9 cellular contexts compared by ENCODE assay signal in genomic region chr5:147509710-147510651, GRCh38. TPM values are rescaled to one million over a fixed set of nuclear protein-coding genes. Genes with fewer than 3 reads are reported as not detected.
DNase-seq lines count a peak whose midpoint lies in the region; ATAC-seq and TF ChIP-seq lines count a peak whose summit lies in the region.
"Had no signal": no experiment of that assay in that cellular context is flagged by ENCODE, and none has a peak within 500 bp of the region (broad histone marks: within the 10 kb centered on the region; RNA-seq: fewer than 3 reads in every experiment).

DPYSL3 (minus strand) TSS chr5:147510068; CDS start chr5:147509858, 210 bp downstream.

- peak within 1 kb of the TSS; percentile 3 for H3K4me3 Mint-ChIP-seq in stimulated activated naive CD8-positive, alpha-beta T cell treated with anti-CD3 and anti-CD28 coated beads, Interleukin-15, Interleukin-2, amounts not matched to agents 100 ng/mL and 50 ng/mL, for 24 hours
- peak within 1 kb of the TSS in 1 of 8 donors; percentile 15 for H3K4me3 Mint-ChIP-seq in CD4-positive, alpha-beta memory T cell
- H3K4me3 Mint-ChIP-seq: natural killer cell treated with Interleukin-12 subunit alpha and Interleukin-12 subunit beta and Interleukin-15 and Interleukin-18, amount 100 ng/mL, for 72 hours had no signal

- TF ChIP-seq CTCF in AG09319 (IDR thresholded peaks at IDR 0.05; ENCODE audit: low read depth, low read length) = peak; percentile 50

- H3K4me1 ChIP-seq in duodenal mucosa (ENCODE audit: control insufficient read depth in 1 of 2, insufficient read depth in 2 of 2, low read length in 2 of 2) = peaks cover 3 to 4% of the 10 kb centered on the region in 2 donors
- H3K4me1 ChIP-seq in CD4-positive, alpha-beta memory T cell (ENCODE audit: insufficient read depth, low read length) = no peaks in the 10 kb centered on the region

- H3K9ac ChIP-seq in duodenal mucosa (ENCODE audit: low read depth in 1 of 2, low read length in 2 of 2) = peak within 1 kb of the TSS; percentile 45 to 53

- CTCF ChIA-PET in CD4-positive, alpha-beta memory T cell (lab: Charles Lee; ENCODE audit: partially characterized antibody) = no interaction called here

- ATAC-seq in left lobe of liver = peak; percentile 96

- peaks cover 54% of the 10 kb centered on the region for H3K27me3 Mint-ChIP-seq in stimulated activated naive CD8-positive, alpha-beta T cell treated with anti-CD3 and anti-CD28 coated beads, Interleukin-15, Interleukin-2, amounts not matched to agents 100 ng/mL and 50 ng/mL, for 24 hours
- peaks cover 24 to 25% of the 10 kb centered on the region in 2 donors for H3K27me3 Mint-ChIP-seq in CD4-positive, alpha-beta memory T cell

- peak; percentile 56 for DNase-seq in AG09319 (ENCODE audit: extremely low read depth, low read depth)
- peak; percentile 73 for DNase-seq in GOT3 (lab: John Stamatoyannopoulos, UW)
- DNase-seq in left lobe of liver (ENCODE audit: low spot score) = peak; percentile 52
- DNase-seq in activated CD4-positive, CD25-positive, alpha-beta regulatory T cell treated with anti-CD3 and anti-CD28 coated beads, Interleukin-2, amount 50 U/mL, for 72 hours = no peak
- no peak for DNase-seq in CD4-positive, alpha-beta memory T cell

- peak within 1 kb of the TSS; percentile 16 for H3K27ac ChIP-seq in duodenal mucosa (ENCODE audit: low read depth, low read length)
- H3K27ac ChIP-seq in CD4-positive, alpha-beta memory T cell (ENCODE audit: low read depth, low read length) = no peak within 1 kb of the TSS

- H3K9me3 Mint-ChIP-seq in stimulated activated naive CD8-positive, alpha-beta T cell treated with anti-CD3 and anti-CD28 coated beads, Interleukin-15, Interleukin-2, amounts not matched to agents 100 ng/mL and 50 ng/mL, for 24 hours = no peaks in the 10 kb centered on the region
- H3K9me3 Mint-ChIP-seq in CD4-positive, alpha-beta memory T cell = peaks cover 0 to 10% (median 4%) of the 10 kb centered on the region in 8 donors
- H3K9me3 Mint-ChIP-seq: natural killer cell treated with Interleukin-12 subunit alpha and Interleukin-12 subunit beta and Interleukin-15 and Interleukin-18, amount 100 ng/mL, for 72 hours had no signal

- POLR2A ChIA-PET in CD4-positive, alpha-beta memory T cell (lab: Charles Lee; ENCODE audit: partially characterized antibody) = no interaction called here

- no peaks in the 10 kb centered on the region for H3K36me3 ChIP-seq in duodenal mucosa (ENCODE audit: control insufficient read depth in 1 of 2, insufficient read depth in 2 of 2, low read length in 2 of 2)
- H3K36me3 ChIP-seq in CD4-positive, alpha-beta memory T cell (ENCODE audit: insufficient read depth, low read length) = no peaks in the 10 kb centered on the region

- H3K4me3 ChIP-seq in duodenal mucosa (ENCODE audit: low read depth in 1 of 2, low read length in 2 of 2) = peak within 1 kb of the TSS; percentile 68 to 70
- H3K4me3 ChIP-seq in CD4-positive, alpha-beta memory T cell (ENCODE audit: low read length in 2 of 2) = no peak within 1 kb of the TSS

- H3K9me3 ChIP-seq in duodenal mucosa (ENCODE audit: control insufficient read depth in 1 of 2, low read length in 2 of 2) = no peaks in the 10 kb centered on the region
- no peaks in the 10 kb centered on the region for H3K9me3 ChIP-seq in CD4-positive, alpha-beta memory T cell (ENCODE audit: control insufficient read depth in 1 of 2, low read length in 2 of 2)

- peaks cover 19 to 31% of the 10 kb centered on the region in 2 donors for H3K27me3 ChIP-seq in duodenal mucosa (ENCODE audit: control insufficient read depth in 1 of 2, insufficient read depth in 2 of 2, low read length in 2 of 2)
- H3K27me3 ChIP-seq in CD4-positive, alpha-beta memory T cell (ENCODE audit: insufficient read depth, low read length) = no peaks in the 10 kb centered on the region

- no peaks in the 10 kb centered on the region for H3K36me3 Mint-ChIP-seq in stimulated activated naive CD8-positive, alpha-beta T cell treated with anti-CD3 and anti-CD28 coated beads, Interleukin-15, Interleukin-2, amounts not matched to agents 100 ng/mL and 50 ng/mL, for 24 hours (ENCODE audit: low read depth)
- no peaks in the 10 kb centered on the region for H3K36me3 Mint-ChIP-seq in CD4-positive, alpha-beta memory T cell

- no peak within 1 kb of the TSS for H3K27ac Mint-ChIP-seq in stimulated activated naive CD8-positive, alpha-beta T cell treated with anti-CD3 and anti-CD28 coated beads, Interleukin-15, Interleukin-2, amounts not matched to agents 100 ng/mL and 50 ng/mL, for 24 hours
- no peak within 1 kb of the TSS for H3K27ac Mint-ChIP-seq in CD4-positive, alpha-beta memory T cell
- H3K27ac Mint-ChIP-seq: natural killer cell treated with Interleukin-12 subunit alpha and Interleukin-12 subunit beta and Interleukin-15 and Interleukin-18, amount 100 ng/mL, for 72 hours had no signal

- intact Hi-C loops in CD4-positive, alpha-beta memory T cell (cut with micrococcal nuclease) = no loop called here

- H3K4me1 Mint-ChIP-seq in stimulated activated naive CD8-positive, alpha-beta T cell treated with anti-CD3 and anti-CD28 coated beads, Interleukin-15, Interleukin-2, amounts not matched to agents 100 ng/mL and 50 ng/mL, for 24 hours (ENCODE audit: low read depth) = peaks cover 5% of the 10 kb centered on the region
- peaks cover 0 to 10% (median 7%) of the 10 kb centered on the region in 4 donors for H3K4me1 Mint-ChIP-seq in CD4-positive, alpha-beta memory T cell

TF ChIP-seq in PFSK-1, 5 proteins besides CTCF, POLR2A, EP300 and RAD21:
- TF ChIP-seq FOXP2 (optimal IDR thresholded peaks at IDR 0.05; ENCODE audit: borderline replicate concordance, extremely low read depth, extremely low read length, insufficient read depth) (peak; percentile 68), REST (IDR thresholded peaks at IDR 0.05; ENCODE audit: insufficient read depth in 1 of 2, low read depth in 2 of 2, low read length in 2 of 2) (0 out of 4 replicates have a peak, but pooled peaks of 1 of the 2 experiments have one; percentile 12), SIN3A (IDR thresholded peaks at IDR 0.05; ENCODE audit: borderline replicate concordance, insufficient read depth, low read length) (no peak), TAF1 (IDR thresholded peaks at IDR 0.05; ENCODE audit: borderline replicate concordance, insufficient read depth, low read length) (no peak), POLR2AphosphoS5 (IDR thresholded peaks at IDR 0.05; ENCODE audit: low read depth, low read length) (peak; percentile 47; the same call in 1 of the 2 replicates)

RNA-seq across cellular contexts. Expression of gene DPYSL3, which starts in this region (rescaled TPM):
- polyA plus RNA-seq in PFSK-1 (2012; ENCODE audit: insufficient read length, low read depth) = 40.7 TPM
- total RNA-seq in left lobe of liver = 1.6 TPM
- total RNA-seq in CD4-positive, alpha-beta memory T cell = under 1 TPM; 0.06 to 0.25 TPM
- polyA plus RNA-seq in CD4-positive, alpha-beta memory T cell = not detected

Comparison
In these comparisons a context has a peak if more than half of its experiments do, and no peak if none do; other contexts are left out.
1. DNase-seq: peak in AG09319 (single experiment), GOT3 (single experiment) and left lobe of liver (single experiment); none in activated CD4-positive, CD25-positive, alpha-beta regulatory T cell treated with anti-CD3 and anti-CD28 coated beads, Interleukin-2, amount 50 U/mL, for 72 hours (single experiment) and CD4-positive, alpha-beta memory T cell (0 of 5).
2. H3K4me3 ChIP-seq: peak in duodenal mucosa (2 of 2); none in CD4-positive, alpha-beta memory T cell (0 of 2).